22 cellular contexts compared by ENCODE assay signal in genomic region chr4:44538534-44538933, GRCh38.
"Had no signal": no experiment of that assay in that cellular context is flagged by ENCODE, and none has a peak within 500 bp of the region (broad histone marks: within the 10 kb centered on the region; RNA-seq: fewer than 3 reads in every experiment).

No MANE protein-coding gene starts in this region.

- FAIRE-seq: endometrium, islet of Langerhans had no signal

- ATAC-seq: effector memory CD8-positive, alpha-beta T cell; heart right ventricle; left cardiac atrium; left lung; naive thymus-derived CD4-positive, alpha-beta T cell; sciatic nerve; stimulated activated naive B cell treated with anti-CD40 and anti-IgM and Interleukin-4, amounts not matched to agents 10 μg/mL and 1 μg/mL and 100 μg/mL, for 72 hours; upper lobe of right lung had no signal

- DNase-seq: cortex of kidney; effector memory CD8-positive, alpha-beta T cell; erythroblast; esophagus squamous epithelium; foreskin melanocyte; glutamatergic neuron; heart right ventricle; hippocampal formation; left cardiac atrium; mesendoderm; midbrain; naive thymus-derived CD4-positive, alpha-beta T cell; nephron progenitor cell; nucleus accumbens; stimulated activated CD4-positive, alpha-beta T cell treated with anti-CD3 and anti-CD28 coated beads, Interleukin-2, amount 100 ng/mL, for 24 hours; stimulated activated CD4-positive, alpha-beta T cell treated with anti-CD3 and anti-CD28 coated beads, Interleukin-4, amount 100 ng/mL, for 4 hours; stimulated activated naive B cell treated with anti-CD40 and anti-IgM and Interleukin-4, amounts not matched to agents 10 μg/mL and 1 μg/mL and 100 μg/mL, for 72 hours; upper lobe of right lung had no signal
